ENCODE assay signal across 12 cellular contexts in the genomic region with DNA sequence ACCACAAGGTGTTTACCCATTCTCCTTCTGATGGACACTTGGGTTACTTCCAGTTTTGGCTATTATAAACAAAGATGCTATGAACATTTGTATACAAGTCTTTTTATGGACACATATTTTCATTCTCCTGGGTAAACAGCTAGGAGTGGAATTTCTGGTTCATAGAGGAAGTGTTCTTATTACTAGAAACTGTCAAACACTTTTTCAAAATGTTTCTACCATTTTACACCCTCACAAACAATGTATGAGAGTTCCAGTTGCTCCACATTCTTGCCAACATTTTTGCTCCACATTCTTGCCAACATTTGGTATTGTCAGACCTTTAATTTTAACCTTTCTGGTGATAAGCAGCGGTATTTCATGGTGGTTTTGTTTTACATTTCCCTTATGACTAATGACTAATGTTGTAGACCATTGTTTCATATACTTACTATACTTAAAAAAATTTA. TPM values are rescaled to one million over a fixed set of nuclear protein-coding genes. Genes with fewer than 3 reads are reported as not detected.
A peak's percentile ranks its signal among the peaks of the same experiment; 100 is the strongest.
DNase-seq lines count a peak whose midpoint lies in the region; ATAC-seq and TF ChIP-seq lines count a peak whose summit lies in the region.
"Had no signal": no experiment of that assay in that cellular context is flagged by ENCODE, and none has a peak within 500 bp of the region (broad histone marks: within the 10 kb centered on the region; RNA-seq: fewer than 3 reads in every experiment).

No MANE protein-coding gene starts in this region.

- CTCF ChIA-PET in HEK293 (lab: Yijun Ruan, JAX): interaction anchor here (0.7 to 8.8 kb wide), 4 partner anchors 8 to 166 kb away, joined by 3 to 120 read pairs (median 3); no protein-coding TSS in a partner anchor

- ATAC-seq in HG02885 (IDR thresholded peaks at IDR 0.05; ENCODE audit: poor library complexity, unreplicated experiment): no peak
- ATAC-seq in HG03469 (IDR thresholded peaks at IDR 0.05; ENCODE audit: unreplicated experiment): no peak
- ATAC-seq: natural killer cell treated with Interleukin-12 subunit alpha and Interleukin-12 subunit beta and Interleukin-15 and Interleukin-18, amount 100 ng/mL, for 72 hours had no signal

- H3K4me1 ChIP-seq in HEK293 (ENCODE audit: control insufficient read depth, insufficient read depth, low read length): peaks cover 4% of the 10 kb centered on the region; the same call in 1 of the 2 replicates

- no peaks in the 10 kb centered on the region for H3K36me3 ChIP-seq in HEK293 (ENCODE audit: control insufficient read depth in 2 of 2, insufficient read depth in 1 of 2, low read length in 2 of 2)

- no peaks in the 10 kb centered on the region for H3K9me3 ChIP-seq in HEK293 (ENCODE audit: control insufficient read depth, insufficient read depth, low read depth, low read length)

- H3K27ac ChIP-seq in HEK293 (ENCODE audit: extremely low read depth, low read depth, low read length): no peak overlapping the region
- peak overlapping the region; percentile 86 for H3K27ac ChIP-seq in VCaP
- peak overlapping the region in 13 of 21 experiments; percentile 2 to 64 (median 28) for H3K27ac ChIP-seq in skin epidermis

- DNase-seq in fibroblast of gingiva (ENCODE audit: low read depth) (peak; percentile 89), occipital lobe (lab: John Stamatoyannopoulos, UW) (no peak)
- no peak for DNase-seq in activated CD4-positive, CD25-positive, alpha-beta regulatory T cell treated with anti-CD3 and anti-CD28 coated beads, Interleukin-2, amount 50 U/mL, for 72 hours
- DNase-seq: anterior cingulate cortex; CD8-positive, alpha-beta memory T cell; KBM-7 had no signal

- H3K4me3 ChIP-seq in HEK293 (ENCODE audit: low read depth, low read length) (no peak overlapping the region), skin epidermis (no peak overlapping the region)

- TF ChIP-seq CTCF in HEK293 (tag by site-specific recombination; IDR thresholded peaks at IDR 0.05) (no peak), VCaP (conservative IDR thresholded peaks at IDR 0.05) (no peak; the same call in 1 of the 2 replicates)

- POLR2A ChIA-PET in HEK293 (lab: Yijun Ruan, JAX): no interaction called here

TF ChIP-seq in HEK293, 187 proteins besides CTCF, POLR2A, EP300 and RAD21:
- TF ChIP-seq ZNF707 (tag by site-specific recombination; IDR thresholded peaks at IDR 0.05) (no peak), SETDB1 (IDR thresholded peaks at IDR 0.05; ENCODE audit: insufficient read length, low read length) (peak; percentile 13)

RNA-seq across cellular contexts. Expression of a gene that starts 28.4 kb away (rescaled TPM):
- 78.5 TPM for total RNA-seq in occipital lobe
